In the genomic region with DNA sequence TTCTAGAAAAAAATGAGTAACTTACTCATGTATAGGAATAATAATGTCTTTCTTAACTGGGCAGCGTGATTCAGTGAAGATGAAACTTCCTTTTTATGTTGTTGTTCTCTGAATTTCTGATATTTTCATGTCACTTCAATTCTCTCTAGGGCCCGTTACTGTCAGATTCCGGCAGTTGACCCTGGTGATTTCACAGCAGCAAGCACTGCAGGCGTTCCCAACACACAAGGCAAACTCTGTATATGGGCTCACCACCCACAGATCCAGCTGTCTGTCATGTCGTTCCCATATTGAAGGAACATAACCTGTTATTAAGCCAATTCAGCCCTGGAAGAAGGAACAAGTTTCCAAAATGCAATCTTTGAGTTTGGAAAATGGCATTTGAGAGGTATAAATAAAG, we compare ENCODE assay signal across 25 cellular contexts.
"Had no signal": no experiment of that assay in that cellular context is flagged by ENCODE, and none has a peak within 500 bp of the region (broad histone marks: within the 10 kb centered on the region; RNA-seq: fewer than 3 reads in every experiment).

No MANE protein-coding gene starts in this region.

- H3K9me3 ChIP-seq: left ventricle myocardium inferior, psoas muscle, stomach, testis, thyroid gland, transverse colon, upper lobe of left lung, vagina had no signal

- ATAC-seq: natural killer cell treated with Interleukin-12 subunit alpha and Interleukin-12 subunit beta and Interleukin-15 and Interleukin-18, amount 100 ng/mL, for 72 hours; psoas muscle; right cardiac atrium; sciatic nerve; stimulated activated naive B cell treated with anti-CD40 and anti-IgM and Interleukin-4, amounts not matched to agents 10 μg/mL and 1 μg/mL and 100 μg/mL, for 72 hours; stimulated activated naive CD8-positive, alpha-beta T cell treated with anti-CD3 and anti-CD28 coated beads, Interleukin-15, Interleukin-2, amounts not matched to agents 100 U/mL and 50 U/mL, for 24 hours had no signal

- H3K27me3 ChIP-seq: hepatocyte, stomach, testis, thyroid gland, transverse colon, upper lobe of left lung, vagina had no signal

- H3K79me2 ChIP-seq: hepatocyte, parathyroid adenoma had no signal

- H3K27ac ChIP-seq: hepatocyte, left ventricle myocardium inferior, parathyroid adenoma, psoas muscle, skin epidermis, stomach, testis, thyroid gland, transverse colon, upper lobe of left lung, vagina had no signal

- H3K36me3 ChIP-seq: left ventricle myocardium inferior, stomach, thyroid gland, transverse colon, upper lobe of left lung, vagina had no signal

- H3K4me3 ChIP-seq: hepatocyte, left ventricle myocardium inferior, lung, psoas muscle, skin epidermis, stomach, testis, thyroid gland, transverse colon, upper lobe of left lung, vagina had no signal

- H3K4me2 ChIP-seq: hepatocyte had no signal

- H2AFZ ChIP-seq: hepatocyte, parathyroid adenoma had no signal

- H3K9ac ChIP-seq: parathyroid adenoma had no signal

- DNase-seq: islet precursor cell; left ventricle myocardium inferior; mesendoderm; naive B cell; nucleus accumbens; psoas muscle; right cardiac atrium; stimulated activated CD4-positive, alpha-beta T cell treated with anti-CD3 and anti-CD28 coated beads, Interleukin-12 subunit alpha, Interleukin-12 subunit beta, amount 100 ng/mL, for 4 hours; stimulated activated CD4-positive, alpha-beta T cell treated with anti-CD3 and anti-CD28 coated beads, Interleukin-15, amount 100 ng/mL, for 24 hours; stimulated activated CD4-positive, alpha-beta T cell treated with anti-CD3 and anti-CD28 coated beads, Interleukin-2, amount 100 ng/mL, for 24 hours; stimulated activated CD4-positive, alpha-beta T cell treated with anti-CD3 and anti-CD28 coated beads, Interleukin-4, amount 100 ng/mL, for 1 hour; stimulated activated naive B cell treated with anti-CD40 and anti-IgM and Interleukin-4, amounts not matched to agents 10 μg/mL and 1 μg/mL and 100 μg/mL, for 72 hours; stimulated activated naive CD8-positive, alpha-beta T cell treated with anti-CD3 and anti-CD28 coated beads, Interleukin-15, Interleukin-2, amounts not matched to agents 100 U/mL and 50 U/mL, for 24 hours; stomach; testis; thyroid gland; transverse colon; upper lobe of left lung had no signal
